8 cellular contexts compared by ENCODE assay signal in genomic region chr5:107248065-107248695, GRCh38.
DNase-seq lines count a peak whose midpoint lies in the region; ATAC-seq and TF ChIP-seq lines count a peak whose summit lies in the region.

No MANE protein-coding gene starts in this region.

- no peaks in the 10 kb centered on the region for H3K79me2 ChIP-seq in GM23338 (replicated peaks; ENCODE audit: insufficient read depth)

- no peaks in the 10 kb centered on the region for H3K4me1 Mint-ChIP-seq in GM23338

- no peak overlapping the region for H3K27ac Mint-ChIP-seq in GM23338

- ATAC-seq in GM23338, result peak; percentile 68

- no peak overlapping the region for H3K4me3 Mint-ChIP-seq in GM23338

- no peaks in the 10 kb centered on the region for H4K20me1 ChIP-seq in GM23338 (replicated peaks; ENCODE audit: insufficient read depth)

- H3K27me3 ChIP-seq in GM23338 (ENCODE audit: insufficient read depth), result no peaks in the 10 kb centered on the region

- H3K9me2 ChIP-seq in GM23338 (ENCODE audit: insufficient read depth), result no peaks in the 10 kb centered on the region

- H3K4me2 ChIP-seq in GM23338, result no peak overlapping the region

- H3K27me3 Mint-ChIP-seq in GM23338 (ENCODE audit: insufficient read depth, low read depth, poor library complexity), result peaks cover 1% of the 10 kb centered on the region

- peak; percentile 87 to 96 for TF ChIP-seq CTCF in GM23338 (conservative IDR thresholded peaks at IDR 0.05; ENCODE audit: low read depth in 2 of 2)

- no peak overlapping the region for H3K4me3 ChIP-seq in GM23338

- H3F3A ChIP-seq in GM23338 (replicated peaks; ENCODE audit: low read depth), result no peaks in the 10 kb centered on the region

- H3K4me1 ChIP-seq in GM23338 (ENCODE audit: insufficient read depth), result no peaks in the 10 kb centered on the region

- DNase-seq in DMS 273 (lab: John Stamatoyannopoulos, UW; ENCODE audit: unreplicated experiment) (peak; percentile 81), DMS 273 treated with DMSO at 0.1 percent for 48 hours (lab: John Stamatoyannopoulos, UW) (no peak), GM23338 (ENCODE audit: low spot score) (peak; percentile 81), NCI-H345 treated with DMSO at 0.1 percent for 48 hours (lab: John Stamatoyannopoulos, UW; ENCODE audit: unreplicated experiment) (peak; percentile 3), amniotic epithelial cell (ENCODE audit: low read depth) (peak; percentile 56), iPS DF 19.7 (ENCODE audit: low read depth, low spot score) (peak; percentile 12), KG1 (lab: John Stamatoyannopoulos, UW) (no peak)
- peak; percentile 2 for DNase-seq in stimulated activated CD4-positive, alpha-beta T cell treated with anti-CD3 and anti-CD28 coated beads, Interleukin-12 subunit alpha, Interleukin-12 subunit beta, amount 100 ng/mL, for 4 hours

- no peaks in the 10 kb centered on the region for H3K9me3 Mint-ChIP-seq in GM23338

- no peak overlapping the region for H2AFZ ChIP-seq in GM23338

- H3K27ac ChIP-seq in GM23338 (ENCODE audit: low read depth), result no peak overlapping the region

- H3K36me3 Mint-ChIP-seq in GM23338 (ENCODE audit: low read depth), result no peaks in the 10 kb centered on the region

- H3K36me3 ChIP-seq in GM23338 (ENCODE audit: insufficient read depth), result no peaks in the 10 kb centered on the region

TF ChIP-seq in GM23338, 12 proteins besides CTCF, POLR2A, EP300 and RAD21:
- TF ChIP-seq EZH2 (IDR thresholded peaks at IDR 0.05; ENCODE audit: low read depth, unreplicated experiment) (no peak), EZH2phosphoT487 (IDR thresholded peaks at IDR 0.05; ENCODE audit: unreplicated experiment) (no peak), STAT1 (IDR thresholded peaks at IDR 0.05; ENCODE audit: unreplicated experiment) (no peak), CREB1 (CRISPR knock-in tag; IDR thresholded peaks at IDR 0.05; ENCODE audit: low read depth) (no peak), ZNF114 (CRISPR knock-in tag; IDR thresholded peaks at IDR 0.05) (no peak), POLR2AphosphoS5 (IDR thresholded peaks at IDR 0.05; ENCODE audit: low read depth) (no peak), JUNB (IDR thresholded peaks at IDR 0.05; ENCODE audit: unreplicated experiment) (no peak), ETS1 (IDR thresholded peaks at IDR 0.05) (no peak), NANOG (IDR thresholded peaks at IDR 0.05; ENCODE audit: borderline replicate concordance) (no peak), ZNF331 (CRISPR knock-in tag; IDR thresholded peaks at IDR 0.05; ENCODE audit: low read depth) (no peak)
- TF ChIP-seq, protein P1, sequence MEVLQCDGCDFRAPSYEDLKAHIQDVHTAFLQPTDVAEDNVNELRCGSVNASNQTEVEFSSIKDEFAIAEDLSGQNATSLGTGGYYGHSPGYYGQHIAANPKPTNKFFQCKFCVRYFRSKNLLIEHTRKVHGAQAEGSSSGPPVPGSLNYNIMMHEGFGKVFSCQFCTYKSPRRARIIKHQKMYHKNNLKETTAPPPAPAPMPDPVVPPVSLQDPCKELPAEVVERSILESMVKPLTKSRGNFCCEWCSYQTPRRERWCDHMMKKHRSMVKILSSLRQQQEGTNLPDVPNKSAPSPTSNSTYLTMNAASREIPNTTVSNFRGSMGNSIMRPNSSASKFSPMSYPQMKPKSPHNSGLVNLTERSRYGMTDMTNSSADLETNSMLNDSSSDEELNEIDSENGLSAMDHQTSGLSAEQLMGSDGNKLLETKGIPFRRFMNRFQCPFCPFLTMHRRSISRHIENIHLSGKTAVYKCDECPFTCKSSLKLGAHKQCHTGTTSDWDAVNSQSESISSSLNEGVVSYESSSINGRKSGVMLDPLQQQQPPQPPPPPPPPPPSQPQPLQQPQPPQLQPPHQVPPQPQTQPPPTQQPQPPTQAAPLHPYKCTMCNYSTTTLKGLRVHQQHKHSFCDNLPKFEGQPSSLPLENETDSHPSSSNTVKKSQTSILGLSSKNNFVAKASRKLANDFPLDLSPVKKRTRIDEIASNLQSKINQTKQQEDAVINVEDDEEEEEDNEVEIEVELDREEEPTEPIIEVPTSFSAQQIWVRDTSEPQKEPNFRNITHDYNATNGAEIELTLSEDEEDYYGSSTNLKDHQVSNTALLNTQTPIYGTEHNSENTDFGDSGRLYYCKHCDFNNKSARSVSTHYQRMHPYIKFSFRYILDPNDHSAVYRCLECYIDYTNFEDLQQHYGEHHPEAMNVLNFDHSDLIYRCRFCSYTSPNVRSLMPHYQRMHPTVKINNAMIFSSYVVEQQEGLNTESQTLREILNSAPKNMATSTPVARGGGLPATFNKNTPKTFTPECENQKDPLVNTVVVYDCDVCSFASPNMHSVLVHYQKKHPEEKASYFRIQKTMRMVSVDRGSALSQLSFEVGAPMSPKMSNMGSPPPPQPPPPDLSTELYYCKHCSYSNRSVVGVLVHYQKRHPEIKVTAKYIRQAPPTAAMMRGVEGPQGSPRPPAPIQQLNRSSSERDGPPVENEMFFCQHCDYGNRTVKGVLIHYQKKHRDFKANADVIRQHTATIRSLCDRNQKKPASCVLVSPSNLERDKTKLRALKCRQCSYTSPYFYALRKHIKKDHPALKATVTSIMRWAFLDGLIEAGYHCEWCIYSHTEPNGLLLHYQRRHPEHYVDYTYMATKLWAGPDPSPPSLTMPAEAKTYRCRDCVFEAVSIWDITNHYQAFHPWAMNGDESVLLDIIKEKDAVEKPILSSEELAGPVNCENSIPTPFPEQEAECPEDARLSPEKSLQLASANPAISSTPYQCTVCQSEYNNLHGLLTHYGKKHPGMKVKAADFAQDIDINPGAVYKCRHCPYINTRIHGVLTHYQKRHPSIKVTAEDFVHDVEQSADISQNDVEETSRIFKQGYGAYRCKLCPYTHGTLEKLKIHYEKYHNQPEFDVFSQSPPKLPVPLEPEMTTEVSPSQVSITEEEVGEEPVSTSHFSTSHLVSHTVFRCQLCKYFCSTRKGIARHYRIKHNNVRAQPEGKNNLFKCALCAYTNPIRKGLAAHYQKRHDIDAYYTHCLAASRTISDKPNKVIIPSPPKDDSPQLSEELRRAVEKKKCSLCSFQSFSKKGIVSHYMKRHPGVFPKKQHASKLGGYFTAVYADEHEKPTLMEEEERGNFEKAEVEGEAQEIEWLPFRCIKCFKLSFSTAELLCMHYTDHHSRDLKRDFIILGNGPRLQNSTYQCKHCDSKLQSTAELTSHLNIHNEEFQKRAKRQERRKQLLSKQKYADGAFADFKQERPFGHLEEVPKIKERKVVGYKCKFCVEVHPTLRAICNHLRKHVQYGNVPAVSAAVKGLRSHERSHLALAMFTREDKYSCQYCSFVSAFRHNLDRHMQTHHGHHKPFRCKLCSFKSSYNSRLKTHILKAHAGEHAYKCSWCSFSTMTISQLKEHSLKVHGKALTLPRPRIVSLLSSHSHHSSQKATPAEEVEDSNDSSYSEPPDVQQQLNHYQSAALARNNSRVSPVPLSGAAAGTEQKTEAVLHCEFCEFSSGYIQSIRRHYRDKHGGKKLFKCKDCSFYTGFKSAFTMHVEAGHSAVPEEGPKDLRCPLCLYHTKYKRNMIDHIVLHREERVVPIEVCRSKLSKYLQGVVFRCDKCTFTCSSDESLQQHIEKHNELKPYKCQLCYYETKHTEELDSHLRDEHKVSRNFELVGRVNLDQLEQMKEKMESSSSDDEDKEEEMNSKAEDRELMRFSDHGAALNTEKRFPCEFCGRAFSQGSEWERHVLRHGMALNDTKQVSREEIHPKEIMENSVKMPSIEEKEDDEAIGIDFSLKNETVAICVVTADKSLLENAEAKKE (CRISPR knock-in tag; IDR thresholded peaks at IDR 0.05), result no peak

Comparison
In these comparisons a context has a peak if more than half of its experiments do, and no peak if none do; other contexts are left out.
1. DNase-seq: peak in DMS 273 (single experiment), GM23338 (single experiment), NCI-H345 treated with DMSO at 0.1 percent for 48 hours (single experiment), amniotic epithelial cell (single experiment), iPS DF 19.7 (single experiment) and stimulated activated CD4-positive, alpha-beta T cell treated with anti-CD3 and anti-CD28 coated beads, Interleukin-12 subunit alpha, Interleukin-12 subunit beta, amount 100 ng/mL, for 4 hours (single experiment); none in DMS 273 treated with DMSO at 0.1 percent for 48 hours (single experiment) and KG1 (single experiment).